In genomic region chr6:31663087-31663960, GRCh38 we compare ENCODE assay signal across 8 cellular contexts.
DNase-seq lines count a peak whose midpoint lies in the region; TF ChIP-seq lines count a peak whose summit lies in the region.

No MANE protein-coding gene starts in this region.

- no peak for DNase-seq in GM12865 (ENCODE audit: low read depth)
- DNase-seq in SK-N-MC (ENCODE audit: low read depth, low spot score) = no peak
- peak; percentile 42 for DNase-seq in fibroblast of gingiva (ENCODE audit: low read depth)
- no peak for DNase-seq in skeletal muscle cell (ENCODE audit: low read depth)
- DNase-seq in HPDE6-E6E7 (ENCODE audit: extremely low spot score) = no peak
- DNase-seq in ecto neural progenitor cell (ENCODE audit: low spot score) = no peak
- DNase-seq in SKM-1 (lab: John Stamatoyannopoulos, UW; ENCODE audit: unreplicated experiment) = no peak
- DNase-seq in pons (ENCODE audit: low spot score) = no peak

- H3K9ac ChIP-seq in SK-N-MC (ENCODE audit: insufficient read length) = peak overlapping the region; percentile 98

- no peak overlapping the region; the same call in 1 of the 2 replicates for H3K27ac ChIP-seq in SK-N-MC

- H3K4me3 ChIP-seq in GM12865 (ENCODE audit: low read depth, low read length) (peak overlapping the region; percentile 65), SK-N-MC (peak overlapping the region; percentile 95), skeletal muscle cell (ENCODE audit: low read depth, low read length) (peak overlapping the region; percentile 97)

- peaks cover 37% of the 10 kb centered on the region for H3K36me3 ChIP-seq in SK-N-MC (ENCODE audit: insufficient read depth, low read length)

- H3K9me3 ChIP-seq in SK-N-MC (ENCODE audit: low read depth, low read length) = no peaks in the 10 kb centered on the region

- TF ChIP-seq CTCF in GM12865 (IDR thresholded peaks at IDR 0.05; ENCODE audit: insufficient read depth, low read depth, low read length, missing control alignments) = no peak
